In the genomic region with DNA sequence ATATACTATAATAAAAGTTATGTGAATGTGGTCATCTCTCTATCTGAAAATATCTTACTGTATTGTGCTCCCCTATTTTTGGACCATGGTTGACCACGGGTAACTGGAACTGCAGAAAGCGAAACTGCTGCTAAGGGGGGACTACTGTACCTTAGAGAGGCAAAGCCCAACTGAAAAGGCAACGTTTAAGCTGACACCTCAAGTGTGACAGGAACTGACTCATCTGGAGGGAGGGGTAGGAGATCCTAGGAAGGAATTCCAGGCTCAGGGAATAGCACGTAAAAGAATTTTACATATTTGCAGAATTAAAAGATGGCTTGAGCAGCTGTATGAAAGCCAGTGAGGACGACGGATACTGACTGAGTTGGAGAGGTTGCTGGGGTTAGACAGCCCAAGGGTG, we compare ENCODE assay signal across 9 cellular contexts. TPM values are rescaled to one million over a fixed set of nuclear protein-coding genes. Genes with fewer than 3 reads are reported as not detected.
A peak's percentile ranks its signal among the peaks of the same experiment; 100 is the strongest.
DNase-seq lines count a peak whose midpoint lies in the region; ATAC-seq and TF ChIP-seq lines count a peak whose summit lies in the region.
"Had no signal": no experiment of that assay in that cellular context is flagged by ENCODE, and none has a peak within 500 bp of the region (broad histone marks: within the 10 kb centered on the region; RNA-seq: fewer than 3 reads in every experiment).

No MANE protein-coding gene starts in this region.

- no peak for TF ChIP-seq CTCF in RWPE2 (IDR thresholded peaks at IDR 0.05; ENCODE audit: poor library complexity, severe bottlenecking)

- H3K9me3 ChIP-seq in RWPE2 (ENCODE audit: severe bottlenecking): no peaks in the 10 kb centered on the region
- no peaks in the 10 kb centered on the region for H3K9me3 ChIP-seq in mesenchymal stem cell (ENCODE audit: control insufficient read depth, low read length)

- no peak overlapping the region for H2AFZ ChIP-seq in mesenchymal stem cell (ENCODE audit: low read depth, low read length)

- no peak overlapping the region for H2BK15ac ChIP-seq in mesenchymal stem cell (ENCODE audit: low read depth, poor library complexity, severe bottlenecking)

- no peak overlapping the region for H4K91ac ChIP-seq in mesenchymal stem cell (ENCODE audit: low read length)

- H3K4ac ChIP-seq in mesenchymal stem cell (ENCODE audit: low read depth in 1 of 2, low read length in 2 of 2): peak overlapping the region in 1 of 2 experiments; percentile 86

- no peak overlapping the region for H2BK5ac ChIP-seq in mesenchymal stem cell (ENCODE audit: low read depth, low read length, poor library complexity, severe bottlenecking)

- H2AK5ac ChIP-seq in mesenchymal stem cell (ENCODE audit: low read length, severe bottlenecking): no peak overlapping the region

- H3K4me1 ChIP-seq in RWPE2 (ENCODE audit: insufficient read depth, poor library complexity, severe bottlenecking): peaks cover 36% of the 10 kb centered on the region
- H3K4me1 ChIP-seq in mesenchymal stem cell (ENCODE audit: control insufficient read depth, insufficient read depth, low read depth, low read length): peaks cover 14% of the 10 kb centered on the region

- peak; percentile 82 for ATAC-seq in GM18498 (IDR thresholded peaks at IDR 0.05; ENCODE audit: unreplicated experiment)
- peak; percentile 71 for ATAC-seq in HG02798 (IDR thresholded peaks at IDR 0.05; ENCODE audit: poor library complexity, unreplicated experiment)
- ATAC-seq in RWPE2 (ENCODE audit: low read depth): peak; percentile 57
- ATAC-seq in HG03025 (IDR thresholded peaks at IDR 0.05; ENCODE audit: low FRiP score, unreplicated experiment): no peak
- no peak for ATAC-seq in HG03045 (IDR thresholded peaks at IDR 0.05; ENCODE audit: unreplicated experiment)
- no peak for ATAC-seq in HG03175 (IDR thresholded peaks at IDR 0.05; ENCODE audit: unreplicated experiment)

- no peak overlapping the region for H3K23ac ChIP-seq in mesenchymal stem cell (ENCODE audit: low read length in 2 of 2)

- peak overlapping the region; percentile 64 for H2BK120ac ChIP-seq in mesenchymal stem cell (ENCODE audit: low read depth, low read length)

- peak overlapping the region; percentile 16 for H3K9ac ChIP-seq in mesenchymal stem cell (ENCODE audit: low read length)

- no peaks in the 10 kb centered on the region for H3K36me3 ChIP-seq in RWPE2 (ENCODE audit: low read depth)
- H3K36me3 ChIP-seq in mesenchymal stem cell (ENCODE audit: control insufficient read depth in 1 of 2, insufficient read depth in 2 of 2, low read depth in 1 of 2, low read length in 2 of 2): no peaks in the 10 kb centered on the region

- H3K27ac ChIP-seq in RWPE2 (ENCODE audit: poor library complexity, severe bottlenecking): peak overlapping the region; percentile 42
- H3K27ac ChIP-seq in mesenchymal stem cell (ENCODE audit: low read length, poor library complexity, severe bottlenecking): peak overlapping the region; percentile 79

- H3K4me2 ChIP-seq in mesenchymal stem cell (ENCODE audit: low read length, poor library complexity, severe bottlenecking): no peak overlapping the region

- 17% methylated on average over 6 of the region's 6 CpGs for WGBS in mesenchymal stem cell

- H2BK12ac ChIP-seq in mesenchymal stem cell (ENCODE audit: low read length in 2 of 2): peak overlapping the region; percentile 18 to 22

- no peak overlapping the region for H4K8ac ChIP-seq in mesenchymal stem cell (ENCODE audit: low read length)

- H3K79me1 ChIP-seq in mesenchymal stem cell (replicated peaks; ENCODE audit: low read length, poor library complexity, severe bottlenecking): no peaks in the 10 kb centered on the region

- DNase-seq in RWPE2 (ENCODE audit: low spot score) (no peak), mesenchymal stem cell (peak; percentile 76), mucosa of gallbladder (ENCODE audit: low spot score) (no peak)
- DNase-seq: effector CD4-positive, alpha-beta T cell had no signal

- peak overlapping the region in 1 of 2 experiments; percentile 72 for H3K18ac ChIP-seq in mesenchymal stem cell (ENCODE audit: low read depth in 1 of 2, low read length in 2 of 2)

- H3K27me3 ChIP-seq in RWPE2 (ENCODE audit: insufficient read depth, poor library complexity, severe bottlenecking): no peaks in the 10 kb centered on the region
- no peaks in the 10 kb centered on the region for H3K27me3 ChIP-seq in mesenchymal stem cell (ENCODE audit: control insufficient read depth in 1 of 2, insufficient read depth in 1 of 2, low read length in 2 of 2)

- no peak overlapping the region for H3K14ac ChIP-seq in mesenchymal stem cell (ENCODE audit: low read length in 2 of 2)

- H3K4me3 ChIP-seq in RWPE2 (ENCODE audit: severe bottlenecking) (no peak overlapping the region), mesenchymal stem cell (ENCODE audit: insufficient read depth in 1 of 2, low read depth in 1 of 2, low read length in 2 of 2) (peak overlapping the region in 1 of 2 experiments; percentile 45)

RNA-seq across cellular contexts. Expression of a gene that starts 34.8 kb away (rescaled TPM):
- 11.7 TPM for polyA plus RNA-seq in mesenchymal stem cell (2013, experiment 1 of 2)
- 12.0 TPM for polyA plus RNA-seq in mesenchymal stem cell (2013, experiment 2 of 2)
- total RNA-seq in mucosa of gallbladder: 0.81 TPM

Comparison
In these comparisons a context has a peak if more than half of its experiments do, and no peak if none do; other contexts are left out.
1. ATAC-seq: peak in GM18498 (single experiment), HG02798 (single experiment) and RWPE2 (single experiment); none in HG03025 (single experiment), HG03045 (single experiment) and HG03175 (single experiment).